Comparison of ENCODE assay signal across 14 cellular contexts in genomic region chr10:16856567-16856966, GRCh38. TPM values are rescaled to one million over a fixed set of nuclear protein-coding genes. Genes with fewer than 3 reads are reported as not detected.
DNase-seq lines count a peak whose midpoint lies in the region; ATAC-seq and TF ChIP-seq lines count a peak whose summit lies in the region.
"Had no signal": no experiment of that assay in that cellular context is flagged by ENCODE, and none has a peak within 500 bp of the region (broad histone marks: within the 10 kb centered on the region; RNA-seq: fewer than 3 reads in every experiment).

No MANE protein-coding gene starts in this region.

- no peak overlapping the region for H3K23ac ChIP-seq in IMR-90 (ENCODE audit: low read depth, low read length)

- no peak overlapping the region for H2BK5ac ChIP-seq in IMR-90 (ENCODE audit: low read depth, low read length, poor library complexity, severe bottlenecking)

- H3K27me3 ChIP-seq in BE2C (no peaks in the 10 kb centered on the region), IMR-90 (ENCODE audit: control insufficient read depth, insufficient read depth, low read length) (no peaks in the 10 kb centered on the region)
- H3K27me3 ChIP-seq: tibial nerve had no signal

- H3K9me3 Mint-ChIP-seq in osteocyte (ENCODE audit: unreplicated experiment), result peaks cover 5% of the 10 kb centered on the region
- H3K9me3 Mint-ChIP-seq: activated naive CD8-positive, alpha-beta T cell treated with anti-CD3 and anti-CD28 coated beads, Interleukin-2, amount 10 ng/mL, durations not matched to agents 7 days and 5 days had no signal

- intact Hi-C loops in IMR-90 (cut with micrococcal nuclease), result loop anchor here (5.0 kb wide), 1 partner anchor 266 kb away; no protein-coding TSS in a partner anchor

- no peaks in the 10 kb centered on the region for H3K27me3 Mint-ChIP-seq in osteocyte (ENCODE audit: unreplicated experiment)

- H4K91ac ChIP-seq in IMR-90 (ENCODE audit: insufficient read depth, low read depth, low read length), result no peak overlapping the region

- peak overlapping the region; percentile 35; the same call in 1 of the 2 replicates for H2AK5ac ChIP-seq in IMR-90 (ENCODE audit: low read depth, low read length)

- peaks cover 2% of the 10 kb centered on the region for H3K4me1 Mint-ChIP-seq in osteocyte (ENCODE audit: unreplicated experiment)
- H3K4me1 Mint-ChIP-seq: activated naive CD8-positive, alpha-beta T cell treated with anti-CD3 and anti-CD28 coated beads, Interleukin-2, amount 10 ng/mL, durations not matched to agents 7 days and 5 days had no signal

- DNase-seq in BE2C (peak; percentile 41), IMR-90 (no peak), astrocyte of the spinal cord (ENCODE audit: low read depth, low spot score) (peak; percentile 71), iPS-NIHi11 (ENCODE audit: low spot score) (peak; percentile 30), substantia nigra (lab: John Stamatoyannopoulos, UW) (no peak), AG08396 (ENCODE audit: low spot score) (no peak), osteocyte (ENCODE audit: extremely low spot score, unreplicated experiment) (no peak)
- no peak for DNase-seq in activated CD4-positive, alpha-beta T cell treated with anti-CD3 and anti-CD28 coated beads for 48 hours
- DNase-seq: activated CD4-positive, alpha-beta T cell treated with anti-CD3 and anti-CD28 coated beads for 1 hour; activated naive CD8-positive, alpha-beta T cell treated with anti-CD3 and anti-CD28 coated beads, Interleukin-2, amount 10 ng/mL, durations not matched to agents 7 days and 5 days; activated T-cell treated with anti-CD3 and anti-CD28 coated beads, Interleukin-2, amount 50 U/mL, for 1 hour; NCI-H2107 had no signal

- H3K36me3 ChIP-seq in BE2C (no peaks in the 10 kb centered on the region), IMR-90 (ENCODE audit: control insufficient read depth, insufficient read depth, low read length) (no peaks in the 10 kb centered on the region)

- no peak overlapping the region for H3K18ac ChIP-seq in IMR-90 (ENCODE audit: low read depth, low read length)

- H3K9ac ChIP-seq in IMR-90 (ENCODE audit: low read depth, low read length), result no peak overlapping the region

- H2BK15ac ChIP-seq in IMR-90 (ENCODE audit: low read depth, low read length), result no peak overlapping the region

- dilution Hi-C loops in IMR-90 (cut with HindIII; ENCODE audit: low sequenced_read_pairs, unreplicated experiment), result no loop called here

- TF ChIP-seq CTCF in BE2C (IDR thresholded peaks at IDR 0.05; ENCODE audit: low read depth, low read length) (no peak), IMR-90 (conservative IDR thresholded peaks at IDR 0.05; ENCODE audit: low read depth, low read length) (no peak), astrocyte of the spinal cord (IDR thresholded peaks at IDR 0.05; ENCODE audit: low read depth, low read length) (no peak), osteocyte (IDR thresholded peaks at IDR 0.05) (no peak)

- CTCF ChIA-PET in IMR-90 (lab: Yijun Ruan, JAX), result interaction anchor here (0.7 to 1.3 kb wide), 3 partner anchors 18 to 88 kb away, joined by 3 read pairs; no protein-coding TSS in a partner anchor

- no peak overlapping the region for H4K5ac ChIP-seq in IMR-90 (ENCODE audit: low read depth, low read length)

- H2BK120ac ChIP-seq in IMR-90 (ENCODE audit: low read depth, low read length), result peak overlapping the region; percentile 7; the same call in 1 of the 2 replicates

- no peak overlapping the region for H3K4me3 Mint-ChIP-seq in osteocyte (ENCODE audit: unreplicated experiment)
- H3K4me3 Mint-ChIP-seq: activated naive CD8-positive, alpha-beta T cell treated with anti-CD3 and anti-CD28 coated beads, Interleukin-2, amount 10 ng/mL, durations not matched to agents 7 days and 5 days had no signal

- no peak overlapping the region for H3K4me3 ChIP-seq in BE2C (ENCODE audit: low read depth, low read length)
- H3K4me3 ChIP-seq in IMR-90 (ENCODE audit: insufficient read depth, low read depth, low read length), result no peak overlapping the region
- no peak overlapping the region for H3K4me3 ChIP-seq in astrocyte of the spinal cord (ENCODE audit: low read depth, low read length)
- H3K4me3 ChIP-seq: coronary artery, tibial nerve had no signal

- TF ChIP-seq POLR2A in IMR-90 (IDR thresholded peaks at IDR 0.05; ENCODE audit: low read depth, low read length), result no peak

- WGBS in IMR-90 (ENCODE audit: extremely low coverage in 2 of 2, insufficient read length in 1 of 2), 2 experiments, result no CpG with 5 or more reads among the region's 4 CpGs

- ATAC-seq in IMR-90 (ENCODE audit: low read depth), result no peak

- 0 out of 2 replicates have a peak overlapping the region, but pooled peaks have one; percentile 3 for H3K14ac ChIP-seq in IMR-90 (replicated peaks; ENCODE audit: low read depth, low read length)

- H2AFZ ChIP-seq in IMR-90 (replicated peaks; ENCODE audit: low read length, poor library complexity), result peak overlapping the region; percentile 75

- no peaks in the 10 kb centered on the region for H3K79me1 ChIP-seq in IMR-90 (ENCODE audit: low read depth in 1 of 2, low read length in 2 of 2)

- H2BK20ac ChIP-seq in IMR-90 (ENCODE audit: low read depth, low read length), result 0 out of 2 replicates have a peak overlapping the region, but pooled peaks have one; percentile 5

- no peak overlapping the region for H3K56ac ChIP-seq in IMR-90 (ENCODE audit: extremely low read depth, insufficient read depth, low read length)

- H4K20me1 ChIP-seq in IMR-90 (ENCODE audit: insufficient read depth, low read length), result no peaks in the 10 kb centered on the region

- H3K9me3 ChIP-seq in BE2C (no peaks in the 10 kb centered on the region), IMR-90 (ENCODE audit: control insufficient read depth, insufficient read depth, low read length) (no peaks in the 10 kb centered on the region)

- H3K9me1 ChIP-seq in IMR-90 (ENCODE audit: insufficient read depth, low read length), result peaks cover 5% of the 10 kb centered on the region

- H3K27ac Mint-ChIP-seq in osteocyte (ENCODE audit: unreplicated experiment), result no peak overlapping the region
- H3K27ac Mint-ChIP-seq: activated naive CD8-positive, alpha-beta T cell treated with anti-CD3 and anti-CD28 coated beads, Interleukin-2, amount 10 ng/mL, durations not matched to agents 7 days and 5 days had no signal

- in situ Hi-C loops in IMR-90 (cut with MboI; ENCODE audit: low sequenced_read_pairs) (no loop called here), astrocyte of the spinal cord (cut with HindIII; ENCODE audit: low sequenced_read_pairs) (loop anchor here (25.0 kb wide), 1 partner anchor 381 kb away; the partner anchor contains the start of gene VIM)

- TF ChIP-seq RAD21 in IMR-90 (IDR thresholded peaks at IDR 0.05; ENCODE audit: low read length), result no peak

- H4K8ac ChIP-seq in IMR-90 (ENCODE audit: low read depth in 2 of 2, low read length in 2 of 2), result peak overlapping the region in 1 of 2 experiments; percentile 27; a peak in 2 of 4 replicates

- no peak overlapping the region for H3K27ac ChIP-seq in IMR-90 (ENCODE audit: insufficient read depth, low read length)
- H3K27ac ChIP-seq in substantia nigra (ENCODE audit: low read depth, low read length, poor library complexity, severe bottlenecking), result no peak overlapping the region
- H3K27ac ChIP-seq: coronary artery, tibial nerve had no signal

- no peaks in the 10 kb centered on the region for H3K36me3 Mint-ChIP-seq in osteocyte (ENCODE audit: unreplicated experiment)
- H3K36me3 Mint-ChIP-seq: activated naive CD8-positive, alpha-beta T cell treated with anti-CD3 and anti-CD28 coated beads, Interleukin-2, amount 10 ng/mL, durations not matched to agents 7 days and 5 days had no signal

- no peak overlapping the region for H3K4ac ChIP-seq in IMR-90 (ENCODE audit: low read depth, low read length)

- H3K4me2 ChIP-seq in IMR-90 (ENCODE audit: low read depth, low read length), result no peak overlapping the region

- BruUV-seq in IMR-90 (replicated peaks; lab: Mats Ljungman, UMichigan), result no TSS peak

- no peak overlapping the region for H2AK9ac ChIP-seq in IMR-90 (replicated peaks; ENCODE audit: low read depth, low read length, poor library complexity)

- H3K4me1 ChIP-seq in BE2C, result no peaks in the 10 kb centered on the region
- H3K4me1 ChIP-seq in IMR-90 (ENCODE audit: control insufficient read depth, insufficient read depth, low read length), result peaks cover 3% of the 10 kb centered on the region

- POLR2A ChIA-PET in IMR-90 (lab: Charles Lee; ENCODE audit: unreplicated experiment), result no interaction called here

TF ChIP-seq in IMR-90, 13 proteins besides CTCF, POLR2A, EP300 and RAD21:
- TF ChIP-seq MAZ (IDR thresholded peaks at IDR 0.05; ENCODE audit: borderline replicate concordance, low read depth, low read length) (no peak), CHD1 (IDR thresholded peaks at IDR 0.05; ENCODE audit: low read depth, low read length) (no peak), FOS (IDR thresholded peaks at IDR 0.05; ENCODE audit: low read depth, low read length) (no peak)

RNA-seq across cellular contexts. Expression of gene RSU1, which starts 39.3 kb away (rescaled TPM):
- polyA plus RNA-seq in BE2C (2012; ENCODE audit: insufficient read depth, insufficient read length, low read depth), result 27.2 TPM
- total RNA-seq in IMR-90 (2012; rRNA removed), result 104 and 134 TPM in 2 replicates
- polyA plus RNA-seq in IMR-90 (2012; rRNA removed), result 148 TPM in 2 replicates
- 56.7 and 105 TPM in 2 replicates for polyA plus RNA-seq in IMR-90 (2012; cell fraction: cytosol; rRNA removed)
- 16.1 and 66.8 TPM in 2 replicates for polyA plus RNA-seq in IMR-90 (2012; cell fraction: nucleus; rRNA removed; ENCODE audit: low replicate concordance)
- 92.0 and 99.0 TPM in 2 replicates for total RNA-seq in osteocyte

Comparison
In these comparisons a context has a peak if more than half of its experiments do, and no peak if none do; other contexts are left out.
1. DNase-seq: peak in BE2C (single experiment), astrocyte of the spinal cord (single experiment) and iPS-NIHi11 (single experiment); none in IMR-90 (single experiment), substantia nigra (0 of 49), AG08396 (single experiment), osteocyte (single experiment) and activated CD4-positive, alpha-beta T cell treated with anti-CD3 and anti-CD28 coated beads for 48 hours (single experiment).